In the genomic region with DNA sequence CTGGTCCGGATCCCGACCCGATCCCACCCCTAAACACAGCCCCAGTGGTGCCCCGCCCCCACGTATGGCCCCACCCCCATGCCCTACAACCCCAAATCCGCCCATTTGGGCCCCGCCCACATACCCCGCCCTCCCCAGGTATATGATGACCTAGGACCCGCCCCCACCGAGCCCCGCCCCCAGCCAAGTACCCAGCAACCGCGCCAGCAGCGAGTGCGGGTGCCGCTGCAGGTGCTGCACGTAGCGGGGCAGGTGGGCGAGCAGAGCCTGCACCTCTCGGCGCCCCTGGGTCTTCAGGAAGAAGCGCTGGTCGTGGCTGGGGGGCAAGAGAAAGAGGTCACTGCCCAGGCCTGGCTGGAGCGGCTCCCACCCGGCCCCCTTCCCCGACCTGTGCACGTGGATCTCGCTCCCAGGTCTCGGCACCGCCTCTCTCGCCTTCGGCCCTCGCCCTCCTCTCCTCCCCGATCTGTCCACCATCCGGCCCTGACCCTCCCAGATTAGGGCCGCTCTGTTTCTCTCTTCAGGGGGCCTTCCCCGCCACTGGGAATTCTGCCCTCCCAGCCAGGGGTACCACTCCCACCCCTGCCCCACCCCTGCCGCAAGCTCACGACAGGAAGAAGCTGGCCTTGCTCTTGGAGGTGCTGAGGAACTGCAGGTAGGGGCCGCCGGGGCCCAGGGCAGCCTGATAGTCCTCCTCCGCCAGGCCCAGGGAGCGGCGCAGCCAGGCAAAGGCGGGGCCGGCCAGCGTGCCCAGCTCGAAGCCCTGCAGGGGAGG, we compare ENCODE assay signal across 8 cellular contexts. TPM values are rescaled to one million over a fixed set of nuclear protein-coding genes. Genes with fewer than 3 reads are reported as not detected.
A peak's percentile ranks its signal among the peaks of the same experiment; 100 is the strongest.
DNase-seq lines count a peak whose midpoint lies in the region; ATAC-seq and TF ChIP-seq lines count a peak whose summit lies in the region.

No MANE protein-coding gene starts in this region.

- H3K27me3 Mint-ChIP-seq in memory B cell: peaks cover 3% of the 10 kb centered on the region
- H3K27me3 Mint-ChIP-seq in stimulated activated naive CD8-positive, alpha-beta T cell treated with anti-CD3 and anti-CD28 coated beads, Interleukin-15, amount 100 ng/mL, for 72 hours: peaks cover 36% of the 10 kb centered on the region

- H3K9me2 ChIP-seq in DOHH2 (replicated peaks; ENCODE audit: control insufficient read depth, low read length): no peaks in the 10 kb centered on the region

- no peaks in the 10 kb centered on the region for H3K36me3 ChIP-seq in DOHH2 (ENCODE audit: control insufficient read depth, low read length)
- no peaks in the 10 kb centered on the region for H3K36me3 ChIP-seq in adipocyte (ENCODE audit: control insufficient read depth, insufficient read depth, low read length, severe bottlenecking)

- CTCF ChIA-PET in RWPE1 (lab: Yijun Ruan, JAX): interaction anchor here (1.3 kb wide), 1 partner anchor 58 kb away, joined by 4 read pairs; no protein-coding TSS in a partner anchor

- POLR2A ChIA-PET in RWPE1 (lab: Yijun Ruan, JAX; ENCODE audit: low non-redundant PET): no interaction called here

- DNase-seq in RWPE1 (ENCODE audit: low spot score) (peak; percentile 98), adipocyte (ENCODE audit: low read depth) (no peak), memory B cell (ENCODE audit: low spot score in 2 of 2) (no peak), H4 (ENCODE audit: low spot score) (no peak), NCI-H187 treated with DMSO at 0.1 percent for 48 hours (lab: John Stamatoyannopoulos, UW) (no peak)
- DNase-seq in stimulated activated naive CD8-positive, alpha-beta T cell treated with anti-CD3 and anti-CD28 coated beads, Interleukin-15, amount 100 ng/mL, for 72 hours: peak; percentile 39 to 49

- peak overlapping the region; percentile 58 for H3K4me3 ChIP-seq in DOHH2 (ENCODE audit: low read length)
- no peak overlapping the region for H3K4me3 ChIP-seq in adipocyte (ENCODE audit: low read length)

- H3K4me1 Mint-ChIP-seq in memory B cell: peaks cover 11% of the 10 kb centered on the region
- H3K4me1 Mint-ChIP-seq in stimulated activated naive CD8-positive, alpha-beta T cell treated with anti-CD3 and anti-CD28 coated beads, Interleukin-15, amount 100 ng/mL, for 72 hours: peaks cover 55% of the 10 kb centered on the region

- ATAC-seq in memory B cell (ENCODE audit: low read depth) (peak; percentile 37), GM21529 (IDR thresholded peaks at IDR 0.05; ENCODE audit: unreplicated experiment) (no peak)
- ATAC-seq in stimulated activated naive CD8-positive, alpha-beta T cell treated with anti-CD3 and anti-CD28 coated beads, Interleukin-15, amount 100 ng/mL, for 72 hours: peak; percentile 63

- H4K20me1 ChIP-seq in DOHH2 (ENCODE audit: control insufficient read depth, insufficient read depth, low read depth, low read length): no peaks in the 10 kb centered on the region; the same call in 1 of the 2 replicates

- H3K9ac ChIP-seq in adipocyte (ENCODE audit: low read length): peak overlapping the region; percentile 38

- H3K4me3 Mint-ChIP-seq in memory B cell: peak overlapping the region; percentile 67
- peak overlapping the region; percentile 84 to 87 for H3K4me3 Mint-ChIP-seq in stimulated activated naive CD8-positive, alpha-beta T cell treated with anti-CD3 and anti-CD28 coated beads, Interleukin-15, amount 100 ng/mL, for 72 hours

- no peak overlapping the region for H3K27ac ChIP-seq in DOHH2 (ENCODE audit: low read depth, low read length)
- H3K27ac ChIP-seq in RWPE1: peak overlapping the region; percentile 64

- TF ChIP-seq CTCF in DOHH2 (IDR thresholded peaks at IDR 0.05; ENCODE audit: low read depth, low read length, poor library complexity, severe bottlenecking) (no peak), RWPE1 (conservative IDR thresholded peaks at IDR 0.05; ENCODE audit: low read depth) (no peak)

- H3K9me3 ChIP-seq in DOHH2 (ENCODE audit: control insufficient read depth, insufficient read depth, low read length): no peaks in the 10 kb centered on the region
- no peaks in the 10 kb centered on the region for H3K9me3 ChIP-seq in adipocyte (ENCODE audit: control insufficient read depth, low read length)

- H3K4me1 ChIP-seq in DOHH2 (ENCODE audit: control insufficient read depth, low read length) (peaks cover 35% of the 10 kb centered on the region), adipocyte (ENCODE audit: control insufficient read depth, insufficient read depth, low read length) (peaks cover 31% of the 10 kb centered on the region)

- H3F3A ChIP-seq in DOHH2 (ENCODE audit: control insufficient read depth, insufficient read depth): peaks cover 10% of the 10 kb centered on the region

- H3K27ac Mint-ChIP-seq in memory B cell: no peak overlapping the region
- no peak overlapping the region for H3K27ac Mint-ChIP-seq in stimulated activated naive CD8-positive, alpha-beta T cell treated with anti-CD3 and anti-CD28 coated beads, Interleukin-15, amount 100 ng/mL, for 72 hours

- H3K27me3 ChIP-seq in DOHH2 (ENCODE audit: control insufficient read depth, low read length) (peaks cover 60% of the 10 kb centered on the region), adipocyte (replicated peaks; ENCODE audit: control insufficient read depth, insufficient read depth, low read length) (no peaks in the 10 kb centered on the region)

- peak overlapping the region; percentile 54 for H3K4me2 ChIP-seq in DOHH2 (ENCODE audit: low read length)

- H3K79me2 ChIP-seq in DOHH2 (ENCODE audit: control insufficient read depth, low read length): no peaks in the 10 kb centered on the region

- no peaks in the 10 kb centered on the region for H3K9me3 Mint-ChIP-seq in memory B cell
- no peaks in the 10 kb centered on the region for H3K9me3 Mint-ChIP-seq in stimulated activated naive CD8-positive, alpha-beta T cell treated with anti-CD3 and anti-CD28 coated beads, Interleukin-15, amount 100 ng/mL, for 72 hours

- no peaks in the 10 kb centered on the region for H3K36me3 Mint-ChIP-seq in memory B cell

RNA-seq across cellular contexts. Expression of a gene that starts 2.9 kb away (rescaled TPM):
- 0.95 and 2.6 TPM in 2 replicates for total RNA-seq in H4 (2014; rRNA removed; shearing (Covaris generic))

RNA-seq across cellular contexts. Expression of a gene that starts 10.0 kb away (rescaled TPM):
- 31.1 and 35.4 TPM in 2 replicates for total RNA-seq in H4 (2014; rRNA removed; shearing (Covaris generic))

RNA-seq across cellular contexts. Expression of a gene that starts 10.8 kb away (rescaled TPM):
- 5.2 and 12.8 TPM in 2 replicates for total RNA-seq in H4 (2014; rRNA removed; shearing (Covaris generic))

RNA-seq across cellular contexts. Expression of a gene that starts 28.2 kb away (rescaled TPM):
- 12.4 and 14.8 TPM in 2 replicates for total RNA-seq in H4 (2014; rRNA removed; shearing (Covaris generic))

RNA-seq across cellular contexts. Expression of a gene that starts 50.2 kb away (rescaled TPM):
- total RNA-seq in H4 (2014; rRNA removed; shearing (Covaris generic)): 25.3 and 45.7 TPM in 2 replicates

Comparison
In these comparisons a context has a peak if more than half of its experiments do, and no peak if none do; other contexts are left out.
1. DNase-seq: peak in RWPE1 (single experiment) and stimulated activated naive CD8-positive, alpha-beta T cell treated with anti-CD3 and anti-CD28 coated beads, Interleukin-15, amount 100 ng/mL, for 72 hours (2 of 2); none in adipocyte (single experiment), memory B cell (0 of 2), H4 (single experiment) and NCI-H187 treated with DMSO at 0.1 percent for 48 hours (single experiment).